In the genomic region with DNA sequence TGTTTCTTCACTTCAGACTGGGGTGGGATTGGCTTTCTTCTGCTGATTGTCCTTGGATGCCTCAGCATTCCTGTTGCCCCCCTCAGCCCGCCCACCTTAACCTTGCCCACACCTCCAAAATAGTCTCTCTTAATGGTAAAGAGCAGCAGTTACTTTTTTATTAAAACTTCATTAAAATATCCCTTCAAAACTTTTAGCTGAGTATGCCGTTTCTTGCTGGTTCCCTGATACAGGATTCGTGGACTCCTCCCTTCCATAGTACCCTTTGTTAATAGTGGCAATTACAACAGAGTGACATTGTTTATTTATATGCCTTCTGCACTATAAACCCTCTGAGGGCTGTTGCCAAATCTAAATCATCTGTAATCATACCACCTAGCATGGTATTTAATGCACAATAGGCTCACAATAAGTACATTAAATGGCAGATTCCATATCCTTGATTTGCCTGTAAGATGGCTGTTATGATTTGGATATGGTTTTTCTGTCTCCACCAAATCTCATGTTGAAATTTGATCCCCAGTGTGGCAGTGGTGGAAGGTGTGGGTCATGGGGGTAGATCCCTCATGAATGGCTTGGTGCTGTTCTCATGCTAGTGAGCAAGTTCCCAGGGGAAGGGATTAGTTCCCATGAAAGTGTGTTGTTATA, we compare ENCODE assay signal across 21 cellular contexts. TPM values are rescaled to one million over a fixed set of nuclear protein-coding genes. Genes with fewer than 3 reads are reported as not detected.
DNase-seq lines count a peak whose midpoint lies in the region; ATAC-seq, FAIRE-seq and TF ChIP-seq lines count a peak whose summit lies in the region.
"Had no signal": no experiment of that assay in that cellular context is flagged by ENCODE, and none has a peak within 500 bp of the region (broad histone marks: within the 10 kb centered on the region; RNA-seq: fewer than 3 reads in every experiment).

No MANE protein-coding gene starts in this region.

- H3K27ac ChIP-seq in left ventricle myocardium inferior (replicated peaks) (peak overlapping the region; percentile 78), heart left ventricle (peak overlapping the region in 2 of 12 donors; percentile 36 to 69), small intestine (ENCODE audit: low read depth in 1 of 2, low read length in 1 of 2) (no peak overlapping the region)

- H3K9me3 ChIP-seq in left ventricle myocardium inferior (replicated peaks) (no peaks in the 10 kb centered on the region), heart left ventricle (no peaks in the 10 kb centered on the region), small intestine (ENCODE audit: control insufficient read depth, low read depth) (no peaks in the 10 kb centered on the region)
- H3K9me3 ChIP-seq: SK-N-SH had no signal

- no peak for TF ChIP-seq POLR2A in heart left ventricle (IDR thresholded peaks at IDR 0.05)

- H3K27me3 ChIP-seq in left ventricle myocardium inferior (ENCODE audit: low read depth), result no peaks in the 10 kb centered on the region
- H3K27me3 ChIP-seq in heart left ventricle, result peaks cover 0 to 3% (median 0%) of the 10 kb centered on the region in 9 donors
- no peaks in the 10 kb centered on the region for H3K27me3 ChIP-seq in small intestine (ENCODE audit: control insufficient read depth in 2 of 2, insufficient read depth in 2 of 2, low read length in 2 of 2)

- TF ChIP-seq CTCF in left ventricle myocardium inferior (IDR thresholded peaks at IDR 0.05; ENCODE audit: borderline replicate concordance) (no peak), heart left ventricle (IDR thresholded peaks at IDR 0.05) (no peak)

- H3K4me1 ChIP-seq in left ventricle myocardium inferior (peaks cover 52% of the 10 kb centered on the region), heart left ventricle (peaks cover 0 to 40% (median 14%) of the 10 kb centered on the region in 12 donors), small intestine (ENCODE audit: control insufficient read depth in 2 of 2, insufficient read depth in 1 of 2, low read depth in 1 of 2, low read length in 1 of 2) (peaks cover 0 to under 1% of the 10 kb centered on the region in 2 donors)

- ATAC-seq in heart left ventricle (no peak), left colon (peak; percentile 81), HG03135 (IDR thresholded peaks at IDR 0.05; ENCODE audit: unreplicated experiment) (no peak)

- no peak for FAIRE-seq in small intestine (lab: Jason Lieb, UNC)
- FAIRE-seq: D721Med, G401.6, GM12892, GM19239, HTR-8/SVneo had no signal

- DNase-seq in left ventricle myocardium inferior, result no peak
- DNase-seq in heart left ventricle, result no peak
- DNase-seq in NCI-H69 (lab: John Stamatoyannopoulos, UW), result peak; percentile 29
- no peak for DNase-seq in left colon
- peak; percentile 59 for DNase-seq in small intestine
- DNase-seq in COLO668 (lab: John Stamatoyannopoulos, UW; ENCODE audit: unreplicated experiment), result no peak
- no peak for DNase-seq in NCI-H2196 treated with DMSO at 0.1 percent for 48 hours (lab: John Stamatoyannopoulos, UW; ENCODE audit: unreplicated experiment)
- DNase-seq: AML-193; CD4-positive, CD25-positive, alpha-beta regulatory T cell; DMS79 treated with DMSO at 0.1 percent for 48 hours; HCEC 1CT; KG1; NCI-H446 treated with DMSO at 0.1 percent for 48 hours; SK-N-SH; T-helper 1 cell had no signal

- WGBS in heart left ventricle, 4 donors, result 82 to 93% (median 86%) methylated on average over 3 of the region's 3 CpGs
- 32 to 64% (median 38%) methylated on average over 3 of the region's 3 CpGs for WGBS in small intestine, 3 donors

- no peaks in the 10 kb centered on the region for H3K36me3 ChIP-seq in left ventricle myocardium inferior
- H3K36me3 ChIP-seq in heart left ventricle, result no peaks in the 10 kb centered on the region
- no peaks in the 10 kb centered on the region for H3K36me3 ChIP-seq in small intestine (ENCODE audit: control insufficient read depth in 2 of 2, insufficient read depth in 2 of 2, low read length in 2 of 2)

- intact Hi-C loops in left ventricle myocardium inferior (cut with micrococcal nuclease), result no loop called here
- intact Hi-C loops in heart left ventricle (cut with DNase I), result no loop called here
- intact Hi-C loops in left colon (cut with DNase I, micrococcal nuclease), result no loop called here

- no peak overlapping the region for H3K4me3 ChIP-seq in left ventricle myocardium inferior
- H3K4me3 ChIP-seq in heart left ventricle, result no peak overlapping the region
- H3K4me3 ChIP-seq in small intestine (ENCODE audit: low read depth in 1 of 2, low read length in 2 of 2), result no peak overlapping the region

RNA-seq across cellular contexts. Expression of a gene that starts 3.5 kb away (rescaled TPM):
- total RNA-seq in left ventricle myocardium inferior (28.6 TPM), heart left ventricle (10 to 100 TPM; 16.4 to 40.3 (median 25.4) TPM), left colon (10 to 100 TPM; 12.9 to 18.8 TPM)
- polyA plus RNA-seq in heart left ventricle (10 to 100 TPM; 18.6 to 28.0 TPM), small intestine (10 to 100 TPM; 15.4 to 29.6 (median 20.6) TPM)

Comparison
In these comparisons a context has a peak if more than half of its experiments do, and no peak if none do; other contexts are left out.
1. DNase-seq: peak in NCI-H69 (single experiment) and small intestine (single experiment); none in left ventricle myocardium inferior (single experiment), heart left ventricle (0 of 5), left colon (0 of 2), COLO668 (single experiment) and NCI-H2196 treated with DMSO at 0.1 percent for 48 hours (single experiment).